9 cellular contexts compared by ENCODE assay signal in genomic region chr17:38885728-38886642, GRCh38. TPM values are rescaled to one million over a fixed set of nuclear protein-coding genes. Genes with fewer than 3 reads are reported as not detected.
DNase-seq lines count a peak whose midpoint lies in the region; ATAC-seq, FAIRE-seq and TF ChIP-seq lines count a peak whose summit lies in the region.
"Had no signal": no experiment of that assay in that cellular context is flagged by ENCODE, and none has a peak within 500 bp of the region (broad histone marks: within the 10 kb centered on the region; RNA-seq: fewer than 3 reads in every experiment).

No MANE protein-coding gene starts in this region.

- H3K36me3 ChIP-seq in HAP-1 (replicated peaks) (peaks cover 23% of the 10 kb centered on the region), lower lobe of right lung (peaks cover 72% of the 10 kb centered on the region)

- intact Hi-C loops in lower lobe of right lung (cut with DNase I) = no loop called here

- TF ChIP-seq POLR2A in GM12892 (IDR thresholded peaks at IDR 0.05; ENCODE audit: low read depth, low read length) = no peak

- H3K9me3 ChIP-seq in HAP-1 (no peaks in the 10 kb centered on the region), lower lobe of right lung (no peaks in the 10 kb centered on the region)

- FAIRE-seq in GM12892 (lab: Jason Lieb, UNC) = no peak
- FAIRE-seq: islet of Langerhans had no signal

- in situ Hi-C loops in HAP-1 (cut with MboI; ENCODE audit: low sequenced_read_pairs) = no loop called here

- H3K27me3 ChIP-seq in HAP-1 (ENCODE audit: low read depth) = no peaks in the 10 kb centered on the region
- no peaks in the 10 kb centered on the region for H3K27me3 ChIP-seq in lower lobe of right lung (ENCODE audit: low read depth)

- H3K9me3 Mint-ChIP-seq in T-cell (no peaks in the 10 kb centered on the region), progenitor cell of endocrine pancreas (ENCODE audit: low read depth) (no peaks in the 10 kb centered on the region)

- DNase-seq in HAP-1 (ENCODE audit: low spot score in 2 of 2) (peak; percentile 29 to 49), T-cell (no peak), fibroblast of the aortic adventitia (ENCODE audit: low read depth) (peak; percentile 39), progenitor cell of endocrine pancreas (ENCODE audit: low spot score, unreplicated experiment) (no peak), GM12892 (ENCODE audit: insufficient read length) (no peak), lower lobe of right lung (no peak), mucosa of gallbladder (ENCODE audit: low spot score) (no peak)

- H3K27ac Mint-ChIP-seq in T-cell (peak overlapping the region; percentile 75 to 93), progenitor cell of endocrine pancreas (peak overlapping the region; percentile 91)

- no peak overlapping the region for H3K27ac ChIP-seq in lower lobe of right lung

- no peak overlapping the region for H3K4me3 ChIP-seq in HAP-1
- no peak overlapping the region for H3K4me3 ChIP-seq in fibroblast of the aortic adventitia (ENCODE audit: low read depth, low read length)
- H3K4me3 ChIP-seq in lower lobe of right lung = no peak overlapping the region

- peaks cover 25% of the 10 kb centered on the region for H3K4me1 ChIP-seq in HAP-1
- peaks cover 73% of the 10 kb centered on the region for H3K4me1 ChIP-seq in lower lobe of right lung

- ATAC-seq in T-cell (replicated peaks in 1 of 4) = no peak
- ATAC-seq in HG03521 (IDR thresholded peaks at IDR 0.05; ENCODE audit: unreplicated experiment) = no peak
- ATAC-seq in lower lobe of right lung = no peak

- no peak for TF ChIP-seq CTCF in fibroblast of the aortic adventitia (IDR thresholded peaks at IDR 0.05; ENCODE audit: insufficient read depth, low read length)
- TF ChIP-seq CTCF in progenitor cell of endocrine pancreas (IDR thresholded peaks at IDR 0.05; ENCODE audit: unreplicated experiment) = no peak
- TF ChIP-seq CTCF in lower lobe of right lung (IDR thresholded peaks at IDR 0.05) = no peak

- CTCF ChIA-PET in T-cell (lab: Charles Lee) = interaction anchor here in 1 of 2 donors (0.9 kb wide), 1 partner anchor 267 kb away, joined by 4 read pairs; no protein-coding TSS in a partner anchor

- H3K4me1 Mint-ChIP-seq in T-cell (peaks cover 88 to 94% (median 91%) of the 10 kb centered on the region in 3 donors), progenitor cell of endocrine pancreas (ENCODE audit: low read depth) (peaks cover 24% of the 10 kb centered on the region)

- H3K36me3 Mint-ChIP-seq in T-cell (peaks cover 28% of the 10 kb centered on the region), progenitor cell of endocrine pancreas (ENCODE audit: insufficient read depth) (peaks cover 11% of the 10 kb centered on the region)

- no peaks in the 10 kb centered on the region for H3K27me3 Mint-ChIP-seq in T-cell
- H3K27me3 Mint-ChIP-seq in progenitor cell of endocrine pancreas = no peaks in the 10 kb centered on the region

- POLR2A ChIA-PET in T-cell (lab: Charles Lee) = interaction anchor here in 1 of 2 donors (0.6 kb wide), 1 partner anchor 13 kb away, joined by 4 read pairs; no protein-coding TSS in a partner anchor

- H3K4me3 Mint-ChIP-seq in T-cell (peak overlapping the region; percentile 15 to 99 (median 29)), progenitor cell of endocrine pancreas (ENCODE audit: low read depth) (no peak overlapping the region)

RNA-seq across cellular contexts. Expression of gene LASP1, which starts 16.1 kb away (rescaled TPM):
- total RNA-seq in T-cell (100 to 1,000 TPM in 4 of 5 donors, 10 to 100 TPM in 1; 97.2 to 157 (median 122) TPM), fibroblast of the aortic adventitia (ENCODE audit: low replicate concordance) (65.6 and 174 TPM in 2 replicates), progenitor cell of endocrine pancreas (134 and 135 TPM in 2 replicates), lower lobe of right lung (158 TPM), mucosa of gallbladder (247 TPM)
- 48.4 TPM for polyA plus RNA-seq in GM12892 (2012; ENCODE audit: missing spikeins)

RNA-seq across cellular contexts. Expression of gene RPL23, which starts 32.5 kb away (rescaled TPM):
- total RNA-seq in T-cell = 1,000 to 10,000 TPM; 1,638 to 2,124 (median 1,743) TPM
- 638 and 2,401 TPM in 2 replicates for total RNA-seq in fibroblast of the aortic adventitia (ENCODE audit: low replicate concordance)
- total RNA-seq in progenitor cell of endocrine pancreas = 1,623 and 1,642 TPM in 2 replicates
- polyA plus RNA-seq in GM12892 (2012; ENCODE audit: missing spikeins) = 4,815 TPM
- total RNA-seq in lower lobe of right lung = 1,156 TPM
- 984 TPM for total RNA-seq in mucosa of gallbladder

Comparison
In these comparisons a context has a peak if more than half of its experiments do, and no peak if none do; other contexts are left out.
1. DNase-seq: peak in HAP-1 (2 of 2) and fibroblast of the aortic adventitia (single experiment); none in T-cell (0 of 34), progenitor cell of endocrine pancreas (single experiment), GM12892 (single experiment), lower lobe of right lung (single experiment) and mucosa of gallbladder (single experiment).